Comparison of ENCODE assay signal across 38 cellular contexts in genomic region chr1:229769809-229770208, GRCh38.
"Had no signal": no experiment of that assay in that cellular context is flagged by ENCODE, and none has a peak within 500 bp of the region (broad histone marks: within the 10 kb centered on the region; RNA-seq: fewer than 3 reads in every experiment).

No MANE protein-coding gene starts in this region.

- H3K9me3 Mint-ChIP-seq: activated CD4-positive, alpha-beta memory T cell treated with anti-CD3 and anti-CD28 coated beads, Interleukin-2, amount 10 ng/mL, durations not matched to agents 7 days and 5 days; activated CD4-positive, alpha-beta T cell treated with anti-CD3 and anti-CD28 coated beads, Interleukin-2, amount 10 ng/mL, durations not matched to agents 7 days and 5 days; activated naive CD4-positive, alpha-beta T cell treated with anti-CD3 and anti-CD28 coated beads, Interleukin-2, amount 10 ng/mL, durations not matched to agents 7 days and 5 days; activated naive CD4-positive, alpha-beta T cell treated with anti-CD3 and anti-CD28 coated beads, Interleukin-2, amount 50 U/mL, for 24 hours; activated naive CD8-positive, alpha-beta T cell treated with anti-CD3 and anti-CD28 coated beads, Interleukin-2, amount 10 ng/mL, durations not matched to agents 7 days and 5 days; activated naive CD8-positive, alpha-beta T cell treated with anti-CD3 and anti-CD28 coated beads, Interleukin-2, amount 50 U/mL, for 24 hours; activated T-cell treated with anti-CD3 and anti-CD28 coated beads, Interleukin-2, amount 50 U/mL, for 24 hours; activated T-helper 2 cell treated with anti-CD3 and anti-CD28 coated beads, Interferon-gamma antibody, Interleukin-2, Interleukin-4, amounts not matched to agents 10 μg/mL and 5 μg/mL and 100 μg/mL, durations not matched to agents 14 hours and 24 hours and 36 hours; central memory CD8-positive, alpha-beta T cell; T-helper 1 cell treated with Interleukin-12 subunit alpha and Interleukin-12 subunit beta and Interleukin-4 antibody, amounts not matched to agents 30 μg/mL and 1 μg/mL, for 36 hours; T-helper 2 cell treated with Interferon-gamma antibody and Interleukin-4, amounts not matched to agents 5 μg/mL and 100 μg/mL, for 36 hours had no signal

- H3K4me3 Mint-ChIP-seq: activated CD4-positive, alpha-beta memory T cell treated with anti-CD3 and anti-CD28 coated beads, Interleukin-2, amount 10 ng/mL, durations not matched to agents 7 days and 5 days; activated CD4-positive, alpha-beta T cell treated with anti-CD3 and anti-CD28 coated beads for 36 hours; activated CD4-positive, alpha-beta T cell treated with anti-CD3 and anti-CD28 coated beads, Interleukin-2, amount 10 ng/mL, durations not matched to agents 7 days and 5 days; activated CD8-positive, alpha-beta memory T cell treated with anti-CD3 and anti-CD28 coated beads, Interleukin-2, amount 10 ng/mL, durations not matched to agents 7 days and 5 days; activated CD8-positive, alpha-beta T cell treated with anti-CD3 and anti-CD28 coated beads, Interleukin-2, amount 10 ng/mL, durations not matched to agents 7 days and 5 days; activated naive CD4-positive, alpha-beta T cell treated with anti-CD3 and anti-CD28 coated beads, Interleukin-2, amount 10 ng/mL, durations not matched to agents 7 days and 5 days; activated naive CD4-positive, alpha-beta T cell treated with anti-CD3 and anti-CD28 coated beads, Interleukin-2, amount 50 U/mL, for 24 hours; activated naive CD8-positive, alpha-beta T cell; activated naive CD8-positive, alpha-beta T cell treated with anti-CD3 and anti-CD28 coated beads, Interleukin-2, amount 10 ng/mL, durations not matched to agents 7 days and 5 days; activated naive CD8-positive, alpha-beta T cell treated with anti-CD3 and anti-CD28 coated beads, Interleukin-2, amount 50 U/mL, for 24 hours; activated T-cell treated with anti-CD3 and anti-CD28 coated beads, Interleukin-2, amount 50 U/mL, for 24 hours; brain; central memory CD8-positive, alpha-beta T cell; T-helper 1 cell treated with Interleukin-12 subunit alpha and Interleukin-12 subunit beta and Interleukin-4 antibody, amounts not matched to agents 30 μg/mL and 1 μg/mL, for 36 hours; T-helper 2 cell treated with Interferon-gamma antibody and Interleukin-4, amounts not matched to agents 5 μg/mL and 100 μg/mL, for 36 hours; WTC11 had no signal

- H3K36me3 ChIP-seq: ascending aorta, cardiac muscle cell, WERI-Rb-1 had no signal

- H3K4me3 ChIP-seq: ascending aorta, cardiac muscle cell had no signal

- H3K27me3 ChIP-seq: ascending aorta, cardiac muscle cell had no signal

- H3K4me1 Mint-ChIP-seq: activated CD4-positive, alpha-beta memory T cell treated with anti-CD3 and anti-CD28 coated beads, Interleukin-2, amount 10 ng/mL, durations not matched to agents 7 days and 5 days; activated CD4-positive, alpha-beta T cell treated with anti-CD3 and anti-CD28 coated beads for 36 hours; activated CD4-positive, alpha-beta T cell treated with anti-CD3 and anti-CD28 coated beads, Interleukin-2, amount 10 ng/mL, durations not matched to agents 7 days and 5 days; activated CD8-positive, alpha-beta memory T cell treated with anti-CD3 and anti-CD28 coated beads, Interleukin-2, amount 10 ng/mL, durations not matched to agents 7 days and 5 days; activated naive CD4-positive, alpha-beta T cell treated with anti-CD3 and anti-CD28 coated beads, Interleukin-2, amount 10 ng/mL, durations not matched to agents 7 days and 5 days; activated naive CD4-positive, alpha-beta T cell treated with anti-CD3 and anti-CD28 coated beads, Interleukin-2, amount 50 U/mL, for 24 hours; activated naive CD8-positive, alpha-beta T cell treated with anti-CD3 and anti-CD28 coated beads, Interleukin-2, amount 10 ng/mL, durations not matched to agents 7 days and 5 days; activated naive CD8-positive, alpha-beta T cell treated with anti-CD3 and anti-CD28 coated beads, Interleukin-2, amount 50 U/mL, for 24 hours; central memory CD8-positive, alpha-beta T cell had no signal

- ATAC-seq: activated CD4-positive, alpha-beta T cell treated with anti-CD3 and anti-CD28 coated beads for 36 hours; activated CD4-positive, CD25-positive, alpha-beta regulatory T cell treated with anti-CD3 and anti-CD28 coated beads, Interleukin-2, amount 50 U/mL, for 24 hours; activated CD8-positive, alpha-beta memory T cell treated with anti-CD3 and anti-CD28 coated beads, Interleukin-2, amount 10 ng/mL, durations not matched to agents 7 days and 5 days; activated CD8-positive, alpha-beta T cell treated with anti-CD3 and anti-CD28 coated beads, Interleukin-2, amount 10 ng/mL, durations not matched to agents 7 days and 5 days; activated naive CD8-positive, alpha-beta T cell treated with anti-CD3 and anti-CD28 coated beads, Interleukin-2, amount 50 U/mL, for 24 hours; WTC11 had no signal

- DNase-seq: activated CD4-positive, alpha-beta memory T cell treated with anti-CD3 and anti-CD28 coated beads, Interleukin-2, amount 10 ng/mL, durations not matched to agents 7 days and 5 days; activated CD4-positive, alpha-beta T cell treated with anti-CD3 and anti-CD28 coated beads for 1 hour; activated CD4-positive, alpha-beta T cell treated with anti-CD3 and anti-CD28 coated beads for 36 hours; activated CD4-positive, alpha-beta T cell treated with anti-CD3 and anti-CD28 coated beads for 48 hours; activated CD4-positive, alpha-beta T cell treated with anti-CD3 and anti-CD28 coated beads, Interleukin-2, amount 10 ng/mL, durations not matched to agents 7 days and 5 days; activated CD4-positive, alpha-beta T cell treated with anti-CD3 and anti-CD28 coated beads, Interleukin-2, amount 50 U/mL, for 48 hours; activated CD4-positive, CD25-positive, alpha-beta regulatory T cell; activated CD8-positive, alpha-beta memory T cell treated with anti-CD3 and anti-CD28 coated beads for 24 hours; activated CD8-positive, alpha-beta memory T cell treated with anti-CD3 and anti-CD28 coated beads, Interleukin-2, amount 10 ng/mL, durations not matched to agents 7 days and 5 days; activated CD8-positive, alpha-beta memory T cell treated with anti-CD3 and anti-CD28 coated beads, Interleukin-2, amount 50 U/mL, for 48 hours; activated CD8-positive, alpha-beta T cell treated with anti-CD3 and anti-CD28 coated beads, Interleukin-2, amount 10 ng/mL, durations not matched to agents 7 days and 5 days; activated effector memory CD4-positive, alpha-beta T cell treated with Interleukin-2 at 50 U/mL for 16 hours; activated gamma-delta T cell; activated naive CD4-positive, alpha-beta T cell treated with anti-CD3 and anti-CD28 coated beads, Interleukin-2, amount 10 ng/mL, durations not matched to agents 7 days and 5 days; activated naive CD4-positive, alpha-beta T cell treated with Interleukin-2 at 50 U/mL for 16 hours; activated naive CD8-positive, alpha-beta T cell treated with anti-CD3 and anti-CD28 coated beads, Interleukin-2, amount 10 ng/mL, durations not matched to agents 7 days and 5 days; activated naive CD8-positive, alpha-beta T cell treated with anti-CD3 and anti-CD28 coated beads, Interleukin-2, amount 50 U/mL, for 24 hours; activated T-cell treated with anti-CD3 and anti-CD28 coated beads, Interleukin-2, amount 50 U/mL, for 24 hours; activated T-cell treated with anti-CD3 and anti-CD28 coated beads, Interleukin-2, amount 50 U/mL, for 48 hours; amygdala; anterior cingulate cortex; caudate nucleus; cerebellar nuclear complex; T-helper 1 cell; T-helper 2 cell; T-helper 9 cell; WERI-Rb-1 had no signal

- H3K27ac ChIP-seq: ascending aorta, cardiac muscle cell, WERI-Rb-1 had no signal

- H3K27ac Mint-ChIP-seq: activated CD4-positive, alpha-beta memory T cell treated with anti-CD3 and anti-CD28 coated beads, Interleukin-2, amount 10 ng/mL, durations not matched to agents 7 days and 5 days; activated CD4-positive, alpha-beta T cell treated with anti-CD3 and anti-CD28 coated beads for 36 hours; activated CD4-positive, alpha-beta T cell treated with anti-CD3 and anti-CD28 coated beads, Interleukin-2, amount 10 ng/mL, durations not matched to agents 7 days and 5 days; activated CD8-positive, alpha-beta memory T cell treated with anti-CD3 and anti-CD28 coated beads, Interleukin-2, amount 10 ng/mL, durations not matched to agents 7 days and 5 days; activated CD8-positive, alpha-beta T cell treated with anti-CD3 and anti-CD28 coated beads, Interleukin-2, amount 10 ng/mL, durations not matched to agents 7 days and 5 days; activated naive CD4-positive, alpha-beta T cell treated with anti-CD3 and anti-CD28 coated beads, Interleukin-2, amount 10 ng/mL, durations not matched to agents 7 days and 5 days; activated naive CD4-positive, alpha-beta T cell treated with anti-CD3 and anti-CD28 coated beads, Interleukin-2, amount 50 U/mL, for 24 hours; activated naive CD8-positive, alpha-beta T cell; activated naive CD8-positive, alpha-beta T cell treated with anti-CD3 and anti-CD28 coated beads, Interleukin-2, amount 10 ng/mL, durations not matched to agents 7 days and 5 days; activated naive CD8-positive, alpha-beta T cell treated with anti-CD3 and anti-CD28 coated beads, Interleukin-2, amount 50 U/mL, for 24 hours; activated T-cell treated with anti-CD3 and anti-CD28 coated beads, Interleukin-2, amount 50 U/mL, for 24 hours; activated T-helper 2 cell treated with anti-CD3 and anti-CD28 coated beads, Interferon-gamma antibody, Interleukin-2, Interleukin-4, amounts not matched to agents 10 μg/mL and 5 μg/mL and 100 μg/mL, durations not matched to agents 14 hours and 24 hours and 36 hours; brain; T-helper 1 cell treated with Interleukin-12 subunit alpha and Interleukin-12 subunit beta and Interleukin-4 antibody, amounts not matched to agents 30 μg/mL and 1 μg/mL, for 36 hours; T-helper 2 cell treated with Interferon-gamma antibody and Interleukin-4, amounts not matched to agents 5 μg/mL and 100 μg/mL, for 36 hours; WTC11 had no signal

- H3K9me3 ChIP-seq: ascending aorta had no signal

- H3K4me1 ChIP-seq: ascending aorta had no signal

- H3K36me3 Mint-ChIP-seq: activated CD8-positive, alpha-beta memory T cell treated with anti-CD3 and anti-CD28 coated beads, Interleukin-2, amount 10 ng/mL, durations not matched to agents 7 days and 5 days; activated naive CD4-positive, alpha-beta T cell treated with anti-CD3 and anti-CD28 coated beads, Interleukin-2, amount 10 ng/mL, durations not matched to agents 7 days and 5 days; activated naive CD4-positive, alpha-beta T cell treated with anti-CD3 and anti-CD28 coated beads, Interleukin-2, amount 50 U/mL, for 24 hours; activated naive CD8-positive, alpha-beta T cell; activated naive CD8-positive, alpha-beta T cell treated with anti-CD3 and anti-CD28 coated beads, Interleukin-2, amount 10 ng/mL, durations not matched to agents 7 days and 5 days; brain; WTC11 had no signal
